Comparison of ENCODE assay signal across 1 cellular context in the genomic region with DNA sequence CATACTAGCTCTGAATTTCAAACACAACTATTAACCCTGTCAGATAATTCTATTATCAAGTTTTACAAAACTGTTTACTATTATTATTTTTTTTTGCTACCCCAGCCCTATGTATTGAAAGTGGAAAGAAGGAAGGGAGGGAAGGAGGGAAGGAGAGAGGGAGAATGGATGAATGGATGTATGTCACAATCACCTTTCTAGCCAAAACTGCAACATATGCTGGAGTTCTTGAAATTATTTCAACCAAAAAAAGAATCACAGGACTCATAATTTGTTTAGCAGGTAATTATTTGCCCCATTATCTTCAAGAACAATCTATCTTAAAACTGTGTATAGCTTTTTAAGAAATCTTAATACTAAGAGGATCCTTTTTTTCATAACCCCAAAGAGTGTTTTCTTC.
TF ChIP-seq lines count a peak whose summit lies in the region.

No MANE protein-coding gene starts in this region.

TF ChIP-seq in IMR-90, 13 proteins besides CTCF, POLR2A, EP300 and RAD21:
- TF ChIP-seq CEBPB (IDR thresholded peaks at IDR 0.05; ENCODE audit: low read depth, low read length) = peak; percentile 67
- TF ChIP-seq MAFK (IDR thresholded peaks at IDR 0.05; ENCODE audit: low read depth, low read length) = no peak
- TF ChIP-seq CHD1 (IDR thresholded peaks at IDR 0.05; ENCODE audit: low read depth, low read length) = no peak
- TF ChIP-seq, protein P1, sequence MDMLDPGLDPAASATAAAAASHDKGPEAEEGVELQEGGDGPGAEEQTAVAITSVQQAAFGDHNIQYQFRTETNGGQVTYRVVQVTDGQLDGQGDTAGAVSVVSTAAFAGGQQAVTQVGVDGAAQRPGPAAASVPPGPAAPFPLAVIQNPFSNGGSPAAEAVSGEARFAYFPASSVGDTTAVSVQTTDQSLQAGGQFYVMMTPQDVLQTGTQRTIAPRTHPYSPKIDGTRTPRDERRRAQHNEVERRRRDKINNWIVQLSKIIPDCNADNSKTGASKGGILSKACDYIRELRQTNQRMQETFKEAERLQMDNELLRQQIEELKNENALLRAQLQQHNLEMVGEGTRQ (IDR thresholded peaks at IDR 0.05; ENCODE audit: low read depth, low read length) = no peak
- no peak for TF ChIP-seq MAZ (IDR thresholded peaks at IDR 0.05; ENCODE audit: borderline replicate concordance, low read depth, low read length)
- TF ChIP-seq NFE2L2 (IDR thresholded peaks at IDR 0.05; ENCODE audit: low read depth, low read length) = no peak
- no peak for TF ChIP-seq MXI1 (IDR thresholded peaks at IDR 0.05; ENCODE audit: borderline replicate concordance, low read depth, low read length)
- TF ChIP-seq RCOR1 (IDR thresholded peaks at IDR 0.05; ENCODE audit: insufficient replicate concordance, low read length) = no peak
TF ChIP-seq in IMR-90: peak in this region for 1.
